ENCODE assay signal across 8 cellular contexts in the genomic region with DNA sequence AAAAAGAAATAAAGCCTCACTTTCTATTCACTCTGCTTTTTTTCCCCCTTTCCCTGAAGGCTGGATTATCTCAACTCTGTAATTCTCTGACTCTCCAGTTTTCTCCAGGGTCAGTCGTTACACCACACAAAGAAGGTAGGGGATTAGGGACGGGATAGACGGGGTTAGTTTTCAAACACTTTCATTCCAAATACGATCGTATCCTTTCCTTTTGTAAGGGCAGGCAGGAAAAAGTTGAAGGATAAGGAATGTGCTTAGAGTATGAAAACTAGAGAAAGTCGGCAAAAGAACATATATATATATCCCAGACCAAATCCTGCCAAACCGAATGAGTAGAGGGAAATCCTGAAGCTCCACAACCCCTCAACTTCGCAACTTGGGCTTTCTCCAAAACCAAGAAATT. TPM values are rescaled to one million over a fixed set of nuclear protein-coding genes. Genes with fewer than 3 reads are reported as not detected.
A peak's percentile ranks its signal among the peaks of the same experiment; 100 is the strongest.
DNase-seq lines count a peak whose midpoint lies in the region; TF ChIP-seq lines count a peak whose summit lies in the region.

No MANE protein-coding gene starts in this region.

- H3K4me3 Mint-ChIP-seq in T-helper 2 cell treated with Interferon-gamma antibody and Interleukin-4, amounts not matched to agents 5 μg/mL and 100 μg/mL, for 36 hours, result peak overlapping the region; percentile 94
- H3K4me3 Mint-ChIP-seq in activated naive CD8-positive, alpha-beta T cell treated with anti-CD3 and anti-CD28 coated beads for 36 hours, result peak overlapping the region; percentile 95

- peaks cover 6% of the 10 kb centered on the region for H3K9me3 Mint-ChIP-seq in T-helper 2 cell treated with Interferon-gamma antibody and Interleukin-4, amounts not matched to agents 5 μg/mL and 100 μg/mL, for 36 hours
- H3K9me3 Mint-ChIP-seq in activated naive CD8-positive, alpha-beta T cell treated with anti-CD3 and anti-CD28 coated beads for 36 hours, result peaks cover 5% of the 10 kb centered on the region

- H3K27ac ChIP-seq in substantia nigra (ENCODE audit: low read depth, low read length, poor library complexity, severe bottlenecking), result peak overlapping the region; percentile 86

- no peak for TF ChIP-seq CTCF in kidney epithelial cell (IDR thresholded peaks at IDR 0.05; ENCODE audit: insufficient read depth, low read length, poor library complexity, severe bottlenecking)
- no peak for TF ChIP-seq CTCF in lower leg skin (IDR thresholded peaks at IDR 0.05)

- H3K4me3 ChIP-seq in kidney epithelial cell (ENCODE audit: low read depth, low read length) (peak overlapping the region; percentile 43), lower leg skin (ENCODE audit: low read depth, poor library complexity, severe bottlenecking) (no peak overlapping the region)

- peaks cover 47% of the 10 kb centered on the region for H3K36me3 Mint-ChIP-seq in T-helper 2 cell treated with Interferon-gamma antibody and Interleukin-4, amounts not matched to agents 5 μg/mL and 100 μg/mL, for 36 hours (ENCODE audit: low read depth)
- H3K36me3 Mint-ChIP-seq in activated naive CD8-positive, alpha-beta T cell treated with anti-CD3 and anti-CD28 coated beads for 36 hours, result peaks cover 34% of the 10 kb centered on the region

- no peaks in the 10 kb centered on the region for H3K27me3 ChIP-seq in kidney epithelial cell (ENCODE audit: control insufficient read depth, insufficient read depth, low read length)

- peaks cover 3% of the 10 kb centered on the region for H3K36me3 ChIP-seq in kidney epithelial cell (ENCODE audit: control insufficient read depth, insufficient read depth, low read length)

- H3K27ac Mint-ChIP-seq in T-helper 2 cell treated with Interferon-gamma antibody and Interleukin-4, amounts not matched to agents 5 μg/mL and 100 μg/mL, for 36 hours, result peak overlapping the region; percentile 91
- peak overlapping the region; percentile 97 for H3K27ac Mint-ChIP-seq in activated naive CD8-positive, alpha-beta T cell treated with anti-CD3 and anti-CD28 coated beads for 36 hours

- intact Hi-C loops in lower leg skin (cut with DNase I; ENCODE audit: low total_unique reads), result loop anchor here (5.0 kb wide), 1 partner anchor 60 kb away; a partner anchor contains a TSS

- peaks cover 58% of the 10 kb centered on the region for H3K4me1 Mint-ChIP-seq in T-helper 2 cell treated with Interferon-gamma antibody and Interleukin-4, amounts not matched to agents 5 μg/mL and 100 μg/mL, for 36 hours (ENCODE audit: low read depth)
- H3K4me1 Mint-ChIP-seq in activated naive CD8-positive, alpha-beta T cell treated with anti-CD3 and anti-CD28 coated beads for 36 hours, result peaks cover 52% of the 10 kb centered on the region

- 0 to 1% methylated on average over 8 of the region's 8 CpGs for WGBS in lower leg skin, 2 donors

- no peaks in the 10 kb centered on the region for H3K27me3 Mint-ChIP-seq in T-helper 2 cell treated with Interferon-gamma antibody and Interleukin-4, amounts not matched to agents 5 μg/mL and 100 μg/mL, for 36 hours (ENCODE audit: low read depth)
- no peaks in the 10 kb centered on the region for H3K27me3 Mint-ChIP-seq in activated naive CD8-positive, alpha-beta T cell treated with anti-CD3 and anti-CD28 coated beads for 36 hours

- TF ChIP-seq POLR2A in lower leg skin (IDR thresholded peaks at IDR 0.05), result no peak

- DNase-seq in T-helper 2 cell treated with Interferon-gamma antibody and Interleukin-4, amounts not matched to agents 5 μg/mL and 100 μg/mL, for 36 hours (ENCODE audit: low spot score), result no peak
- DNase-seq in T-helper 2 cell (no peak), kidney epithelial cell (ENCODE audit: low read depth) (no peak), substantia nigra (lab: John Stamatoyannopoulos, UW) (no peak), lower leg skin (ENCODE audit: low spot score in 2 of 2) (no peak), D341Med (ENCODE audit: low spot score) (no peak), NCI-H1694 (lab: John Stamatoyannopoulos, UW) (no peak)
- no peak for DNase-seq in activated naive CD8-positive, alpha-beta T cell treated with anti-CD3 and anti-CD28 coated beads for 36 hours

RNA-seq across cellular contexts. Expression of a gene that starts 0.6 kb away (rescaled TPM):
- 100 to 1,000 TPM; 153 to 155 TPM for total RNA-seq in activated naive CD8-positive, alpha-beta T cell treated with anti-CD3 and anti-CD28 coated beads for 36 hours
- total RNA-seq in kidney epithelial cell (213 and 309 TPM in 2 replicates), lower leg skin (10 to 100 TPM; 51.2 to 84.1 (median 64.9) TPM)

RNA-seq across cellular contexts. Expression of a gene that starts 9.4 kb away (rescaled TPM):
- total RNA-seq in activated naive CD8-positive, alpha-beta T cell treated with anti-CD3 and anti-CD28 coated beads for 36 hours, result 1 to 10 TPM; 6.9 to 7.2 TPM
- total RNA-seq in kidney epithelial cell, result 3.0 and 4.7 TPM in 2 replicates
- 1 to 10 TPM; 3.4 to 4.4 (median 3.7) TPM for total RNA-seq in lower leg skin

RNA-seq across cellular contexts. Expression of a gene that starts 11.1 kb away (rescaled TPM):
- total RNA-seq in activated naive CD8-positive, alpha-beta T cell treated with anti-CD3 and anti-CD28 coated beads for 36 hours, result 1,000 to 10,000 TPM; 5,444 to 5,630 TPM
- total RNA-seq in kidney epithelial cell (2,735 and 3,237 TPM in 2 replicates), lower leg skin (1,000 to 10,000 TPM; 3,201 to 5,967 (median 4,725) TPM)

RNA-seq across cellular contexts. Expression of a gene that starts 23.1 kb away (rescaled TPM):
- 100 to 1,000 TPM; 552 to 588 TPM for total RNA-seq in activated naive CD8-positive, alpha-beta T cell treated with anti-CD3 and anti-CD28 coated beads for 36 hours
- total RNA-seq in kidney epithelial cell, result 149 and 179 TPM in 2 replicates
- total RNA-seq in lower leg skin, result 100 to 1,000 TPM; 118 to 201 (median 130) TPM

RNA-seq across cellular contexts. Expression of a gene that starts 24.9 kb away (rescaled TPM):
- total RNA-seq in activated naive CD8-positive, alpha-beta T cell treated with anti-CD3 and anti-CD28 coated beads for 36 hours, result 10 to 100 TPM; 67.9 to 76.2 TPM
- total RNA-seq in kidney epithelial cell (95.2 and 107 TPM in 2 replicates), lower leg skin (10 to 100 TPM in 3 of 4 donors, 1 to 10 TPM in 1; 9.0 to 40.1 (median 22.5) TPM)
